In the genomic region with DNA sequence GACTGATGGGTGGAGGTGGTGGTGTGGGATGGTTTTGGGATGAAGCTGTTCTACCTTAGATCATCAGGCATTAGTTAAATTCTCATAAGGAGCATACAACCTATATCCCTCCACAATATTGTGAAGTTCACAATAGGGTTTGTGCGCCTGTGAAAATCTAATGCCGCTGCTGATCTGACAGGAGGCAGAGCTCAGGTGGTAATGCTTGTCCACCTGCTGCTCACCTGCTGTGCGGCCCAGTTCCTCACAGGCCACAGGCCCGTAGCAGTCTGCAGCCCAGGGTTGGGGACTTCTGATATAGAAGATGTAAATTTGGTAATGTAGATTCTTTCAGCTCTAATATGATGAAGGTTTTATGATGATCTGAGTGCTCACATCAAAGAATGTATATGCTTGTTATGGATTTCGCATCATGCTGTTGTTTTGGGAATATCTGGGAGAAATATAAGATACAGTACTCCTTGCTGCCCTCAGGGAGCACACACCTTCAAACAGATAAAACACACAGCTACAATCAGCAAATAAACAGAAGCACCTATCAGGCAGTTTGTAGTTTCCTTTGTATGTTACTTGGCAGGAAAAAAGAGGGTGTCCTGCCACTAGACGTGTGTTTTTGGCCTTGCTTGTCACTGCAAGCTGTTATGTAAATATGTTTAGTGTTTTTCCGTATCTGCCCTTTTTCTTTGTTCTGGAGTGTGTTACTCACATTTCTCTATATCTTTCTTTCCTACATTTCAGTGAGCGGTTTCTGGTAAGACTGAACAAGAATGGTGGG, we compare ENCODE assay signal across 4 cellular contexts.
"Had no signal": no experiment of that assay in that cellular context is flagged by ENCODE, and none has a peak within 500 bp of the region (broad histone marks: within the 10 kb centered on the region; RNA-seq: fewer than 3 reads in every experiment).

No MANE protein-coding gene starts in this region.

- H3K27ac ChIP-seq: HL-60 had no signal

- DNase-seq: HFFc6 had no signal

- H3K9me3 ChIP-seq: HAP-1 had no signal

- H3K4me1 ChIP-seq: HAP-1 had no signal

- H3K36me3 ChIP-seq: HAP-1 had no signal

- H3K4me3 ChIP-seq: GM23338, HAP-1 had no signal
